Comparison of ENCODE assay signal across 22 cellular contexts in genomic region chr21:41843584-41843983, GRCh38. TPM values are rescaled to one million over a fixed set of nuclear protein-coding genes. Genes with fewer than 3 reads are reported as not detected.
DNase-seq lines count a peak whose midpoint lies in the region; ATAC-seq, FAIRE-seq and TF ChIP-seq lines count a peak whose summit lies in the region.
"Had no signal": no experiment of that assay in that cellular context is flagged by ENCODE, and none has a peak within 500 bp of the region (broad histone marks: within the 10 kb centered on the region; RNA-seq: fewer than 3 reads in every experiment).

No MANE protein-coding gene starts in this region.

- H3K4me1 Mint-ChIP-seq in WTC11 (peaks cover 18% of the 10 kb centered on the region), nephron progenitor cell (peaks cover 30% of the 10 kb centered on the region), HFFc6 (ENCODE audit: low read depth) (0 out of 2 replicates have a peak, but pooled peaks cover 4% of the 10 kb centered on the region)

- no peak for ATAC-seq in WTC11
- ATAC-seq in upper lobe of right lung = no peak
- ATAC-seq in HG03135 (IDR thresholded peaks at IDR 0.05; ENCODE audit: unreplicated experiment) = no peak
- ATAC-seq: A549, HepG2, Right ventricle myocardium inferior had no signal

- CTCF ChIA-PET in WTC11 (lab: Charles Lee) = interaction anchor here (0.9 kb wide), 1 partner anchor 231 kb away, joined by 3 read pairs; no protein-coding TSS in a partner anchor

- TF ChIP-seq CTCF in WTC11 (IDR thresholded peaks at IDR 0.05) (no peak), nephron progenitor cell (IDR thresholded peaks at IDR 0.05) (no peak), upper lobe of right lung (IDR thresholded peaks at IDR 0.05) (no peak), HFFc6 (IDR thresholded peaks at IDR 0.05) (no peak)

- POLR2A ChIA-PET in WTC11 (lab: Charles Lee) = no interaction called here

- H3K27ac Mint-ChIP-seq in WTC11 = peak overlapping the region; percentile 55; the same call in 1 of the 2 replicates
- peak overlapping the region; percentile 49 for H3K27ac Mint-ChIP-seq in nephron progenitor cell
- H3K27ac Mint-ChIP-seq in HFFc6 = no peak overlapping the region

- no peaks in the 10 kb centered on the region for H3K27me3 Mint-ChIP-seq in WTC11 (ENCODE audit: low read depth)
- no peaks in the 10 kb centered on the region for H3K27me3 Mint-ChIP-seq in nephron progenitor cell (ENCODE audit: low read depth, poor library complexity)
- H3K27me3 Mint-ChIP-seq in HFFc6 (ENCODE audit: insufficient read depth) = no peaks in the 10 kb centered on the region
- H3K27me3 Mint-ChIP-seq: B cell; CD4-positive, CD25-positive, alpha-beta regulatory T cell had no signal

- no peak overlapping the region for H3K4me3 ChIP-seq in upper lobe of right lung
- H3K4me3 ChIP-seq: A549, SJSA1 had no signal

- no peaks in the 10 kb centered on the region for H3K27me3 ChIP-seq in upper lobe of right lung
- H3K27me3 ChIP-seq: SJSA1 had no signal

- H3K9me3 Mint-ChIP-seq in WTC11 (peaks cover 15% of the 10 kb centered on the region), nephron progenitor cell (peaks cover 38% of the 10 kb centered on the region), HFFc6 (peaks cover 8% of the 10 kb centered on the region)

- peaks cover 24% of the 10 kb centered on the region for H3K36me3 Mint-ChIP-seq in WTC11
- H3K36me3 Mint-ChIP-seq in nephron progenitor cell (ENCODE audit: low read depth) = peaks cover 51% of the 10 kb centered on the region
- peaks cover 20% of the 10 kb centered on the region for H3K36me3 Mint-ChIP-seq in HFFc6 (ENCODE audit: low read depth)

- no peaks in the 10 kb centered on the region for H3K4me1 ChIP-seq in upper lobe of right lung

- intact Hi-C loops in upper lobe of right lung (cut with DNase I) = no loop called here

- H3K27ac ChIP-seq in upper lobe of right lung = no peak overlapping the region
- H3K27ac ChIP-seq: A549, HL-60, SJSA1 had no signal

- TF ChIP-seq POLR2A in GM12891 (IDR thresholded peaks at IDR 0.05; ENCODE audit: low read depth, low read length) = no peak

- no peaks in the 10 kb centered on the region for H3K9me3 ChIP-seq in upper lobe of right lung

- DNase-seq in GM12891 (ENCODE audit: insufficient read length, low spot score) (no peak), WTC11 (ENCODE audit: low spot score) (no peak), nephron progenitor cell (no peak), upper lobe of right lung (peak; percentile 28), HFFc6 (no peak)
- no peak for DNase-seq in activated CD4-positive, CD25-positive, alpha-beta regulatory T cell treated with anti-CD3 and anti-CD28 coated beads, Interleukin-2, amount 50 U/mL, for 72 hours
- DNase-seq: CD4-positive, CD25-positive, alpha-beta regulatory T cell; KG1; NCI-H1105 treated with DMSO at 0.1 percent for 48 hours; NCI-H1694; NCI-H2081; NCI-H2171; NCI-H524 treated with DMSO at 0.1 percent for 48 hours; NCI-H82; T-helper 1 cell had no signal

- H3K4me3 Mint-ChIP-seq in WTC11 (no peak overlapping the region), nephron progenitor cell (peak overlapping the region; percentile 23), HFFc6 (no peak overlapping the region)
- H3K4me3 Mint-ChIP-seq: B cell; CD4-positive, CD25-positive, alpha-beta regulatory T cell had no signal

- FAIRE-seq in GM12891 (lab: Jason Lieb, UNC) = peak; percentile 78
- FAIRE-seq: A549, HepG2 had no signal

- peaks cover 8% of the 10 kb centered on the region for H3K36me3 ChIP-seq in upper lobe of right lung

TF ChIP-seq in GM12891, 5 proteins besides CTCF, POLR2A, EP300 and RAD21:
- TF ChIP-seq PAX5 (IDR thresholded peaks at IDR 0.05; ENCODE audit: insufficient read depth, low read length, severe bottlenecking) = no peak
- no peak for TF ChIP-seq POU2F2 (IDR thresholded peaks at IDR 0.05; ENCODE audit: low read depth, low read length)
- TF ChIP-seq TAF1 (IDR thresholded peaks at IDR 0.05; ENCODE audit: low read depth, low read length) = no peak
- TF ChIP-seq SPI1 (IDR thresholded peaks at IDR 0.05; ENCODE audit: low read depth, low read length) = no peak
- no peak for TF ChIP-seq POLR2AphosphoS5 (IDR thresholded peaks at IDR 0.05; ENCODE audit: low read depth, low read length)

TF ChIP-seq in WTC11, 78 proteins besides CTCF, POLR2A, EP300 and RAD21:
- no peak for TF ChIP-seq PRRX2 (CRISPR knock-in tag; IDR thresholded peaks at IDR 0.05)
- no peak for TF ChIP-seq KAT7 (CRISPR knock-in tag; IDR thresholded peaks at IDR 0.05; ENCODE audit: borderline replicate concordance)
- no peak for TF ChIP-seq FOXP4 (CRISPR knock-in tag; IDR thresholded peaks at IDR 0.05)
- no peak for TF ChIP-seq ELF4 (CRISPR knock-in tag; IDR thresholded peaks at IDR 0.05; ENCODE audit: low read depth)
- TF ChIP-seq FOXJ3 (CRISPR knock-in tag; IDR thresholded peaks at IDR 0.05; ENCODE audit: borderline replicate concordance) = no peak
- TF ChIP-seq TEAD1 (CRISPR knock-in tag; IDR thresholded peaks at IDR 0.05) = no peak
- TF ChIP-seq ZBTB21 (CRISPR knock-in tag; IDR thresholded peaks at IDR 0.05; ENCODE audit: borderline replicate concordance) = no peak
- TF ChIP-seq ZNF121 (CRISPR knock-in tag; IDR thresholded peaks at IDR 0.05) = no peak
- no peak for TF ChIP-seq JAZF1 (CRISPR knock-in tag; IDR thresholded peaks at IDR 0.05)
- TF ChIP-seq CREM (CRISPR knock-in tag; IDR thresholded peaks at IDR 0.05) = no peak
- TF ChIP-seq, protein P1, sequence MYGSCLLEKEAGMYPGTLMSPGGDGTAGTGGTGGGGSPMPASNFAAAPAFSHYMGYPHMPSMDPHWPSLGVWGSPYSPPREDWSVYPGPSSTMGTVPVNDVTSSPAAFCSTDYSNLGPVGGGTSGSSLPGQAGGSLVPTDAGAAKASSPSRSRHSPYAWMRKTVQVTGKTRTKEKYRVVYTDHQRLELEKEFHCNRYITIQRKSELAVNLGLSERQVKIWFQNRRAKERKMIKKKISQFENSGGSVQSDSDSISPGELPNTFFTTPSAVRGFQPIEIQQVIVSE (CRISPR knock-in tag; IDR thresholded peaks at IDR 0.05; ENCODE audit: borderline replicate concordance) = no peak
- TF ChIP-seq ZBTB43 (CRISPR knock-in tag; IDR thresholded peaks at IDR 0.05) = no peak
- no peak for TF ChIP-seq TP53 (CRISPR knock-in tag; IDR thresholded peaks at IDR 0.05)
- TF ChIP-seq SP1 (CRISPR knock-in tag; conservative IDR thresholded peaks at IDR 0.05) = no peak
- TF ChIP-seq, protein P2, sequence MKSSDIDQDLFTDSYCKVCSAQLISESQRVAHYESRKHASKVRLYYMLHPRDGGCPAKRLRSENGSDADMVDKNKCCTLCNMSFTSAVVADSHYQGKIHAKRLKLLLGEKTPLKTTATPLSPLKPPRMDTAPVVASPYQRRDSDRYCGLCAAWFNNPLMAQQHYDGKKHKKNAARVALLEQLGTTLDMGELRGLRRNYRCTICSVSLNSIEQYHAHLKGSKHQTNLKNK (CRISPR knock-in tag; IDR thresholded peaks at IDR 0.05) = no peak
- TF ChIP-seq SMAD4 (CRISPR knock-in tag; IDR thresholded peaks at IDR 0.05) = no peak
- TF ChIP-seq, protein P3, sequence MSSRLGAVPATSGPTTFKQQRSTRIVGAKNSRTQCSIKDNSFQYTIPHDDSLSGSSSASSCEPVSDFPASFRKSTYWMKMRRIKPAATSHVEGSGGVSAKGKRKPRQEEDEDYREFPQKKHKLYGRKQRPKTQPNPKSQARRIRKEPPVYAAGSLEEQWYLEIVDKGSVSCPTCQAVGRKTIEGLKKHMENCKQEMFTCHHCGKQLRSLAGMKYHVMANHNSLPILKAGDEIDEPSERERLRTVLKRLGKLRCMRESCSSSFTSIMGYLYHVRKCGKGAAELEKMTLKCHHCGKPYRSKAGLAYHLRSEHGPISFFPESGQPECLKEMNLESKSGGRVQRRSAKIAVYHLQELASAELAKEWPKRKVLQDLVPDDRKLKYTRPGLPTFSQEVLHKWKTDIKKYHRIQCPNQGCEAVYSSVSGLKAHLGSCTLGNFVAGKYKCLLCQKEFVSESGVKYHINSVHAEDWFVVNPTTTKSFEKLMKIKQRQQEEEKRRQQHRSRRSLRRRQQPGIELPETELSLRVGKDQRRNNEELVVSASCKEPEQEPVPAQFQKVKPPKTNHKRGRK (CRISPR knock-in tag; IDR thresholded peaks at IDR 0.05; ENCODE audit: borderline replicate concordance) = no peak
- TF ChIP-seq NFE2L1 (CRISPR knock-in tag; IDR thresholded peaks at IDR 0.05) = no peak

RNA-seq across cellular contexts. Expression of gene PRDM15, which starts 35.6 kb away (rescaled TPM):
- polyA plus RNA-seq in GM12891 (2012; ENCODE audit: low read depth, missing spikeins) = 7.4 TPM
- total RNA-seq in WTC11 (2021) = 10.3 to 12.9 TPM (median 12.2 TPM) in 3 replicates
- total RNA-seq in upper lobe of right lung = 7.4 TPM
- 1 to 10 TPM; 3.4 to 4.9 (median 4.0) TPM for total RNA-seq in HFFc6 (2021; fragmentation: NEBNext Ultra II Directional; extraction: Animal tissue kit (Norgen Biotek cat#: 25700))
